In genomic region chr1:33321178-33321577, GRCh38 we compare ENCODE assay signal across 1 cellular context.
TF ChIP-seq lines count a peak whose summit lies in the region.

No MANE protein-coding gene starts in this region.

TF ChIP-seq in GM23338, 12 proteins besides CTCF, POLR2A, EP300 and RAD21 (continued from another document):
- no peak for TF ChIP-seq ZNF462 (CRISPR knock-in tag; IDR thresholded peaks at IDR 0.05)
- TF ChIP-seq EZH2phosphoT487 (IDR thresholded peaks at IDR 0.05; ENCODE audit: unreplicated experiment), result no peak
- no peak for TF ChIP-seq STAT1 (IDR thresholded peaks at IDR 0.05; ENCODE audit: unreplicated experiment)
